20 cellular contexts compared by ENCODE assay signal in the genomic region with DNA sequence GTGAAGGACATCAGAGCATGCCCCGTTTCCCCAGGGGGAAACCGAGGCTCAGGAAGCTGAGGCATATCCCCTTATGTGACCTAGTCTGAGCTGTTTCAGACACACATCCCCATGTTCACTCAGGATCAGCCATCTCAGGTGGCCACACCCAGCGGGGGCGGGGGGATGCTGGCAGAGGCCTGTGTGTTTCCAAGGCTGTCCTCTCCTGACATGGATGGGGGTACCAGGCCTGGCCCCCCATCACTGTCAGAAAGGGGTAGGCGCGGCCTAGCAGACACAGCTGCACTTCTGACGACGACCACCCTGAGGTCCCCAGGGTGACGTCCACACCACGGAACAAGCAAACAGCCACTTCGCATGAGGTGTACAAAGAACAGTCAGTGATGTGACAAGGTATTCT. TPM values are rescaled to one million over a fixed set of nuclear protein-coding genes. Genes with fewer than 3 reads are reported as not detected.
DNase-seq lines count a peak whose midpoint lies in the region; ATAC-seq and TF ChIP-seq lines count a peak whose summit lies in the region.
"Had no signal": no experiment of that assay in that cellular context is flagged by ENCODE, and none has a peak within 500 bp of the region (broad histone marks: within the 10 kb centered on the region; RNA-seq: fewer than 3 reads in every experiment).

No MANE protein-coding gene starts in this region.

- H3K9me3 Mint-ChIP-seq in mesothelial cell of epicardium (no peaks in the 10 kb centered on the region), type B pancreatic cell (no peaks in the 10 kb centered on the region)
- H3K9me3 Mint-ChIP-seq: CD4-positive, alpha-beta memory T cell; H9 had no signal

- no peaks in the 10 kb centered on the region for H4K20me1 ChIP-seq in HCT116 (ENCODE audit: insufficient read depth)

- H3K27ac ChIP-seq in HCT116 (ENCODE audit: low read depth, low read length) (no peak overlapping the region), WERI-Rb-1 (no peak overlapping the region)
- H3K27ac ChIP-seq: KMS-11, Peyer's patch, SJCRH30 had no signal

- DNase-seq in HCT116 (ENCODE audit: low read depth, low spot score): no peak
- peak; percentile 6 for DNase-seq in WERI-Rb-1
- DNase-seq in mesothelial cell of epicardium (ENCODE audit: low spot score in 2 of 2, unreplicated experiment in 2 of 2): no peak
- no peak for DNase-seq in type B pancreatic cell (ENCODE audit: extremely low spot score, unreplicated experiment)
- DNase-seq in retina: no peak
- DNase-seq in COLO668 (lab: John Stamatoyannopoulos, UW; ENCODE audit: unreplicated experiment): no peak
- DNase-seq in NCI-H748 treated with DMSO at 0.1 percent for 48 hours (lab: John Stamatoyannopoulos, UW): no peak
- DNase-seq: CD4-positive, alpha-beta memory T cell; DND-41; H9; MV-4-11; NCI-H1105 treated with DMSO at 0.1 percent for 48 hours; NCI-H2029 treated with DMSO at 0.1 percent for 48 hours; NCI-H226; NCI-H524; NCI-H82; Peyer's patch; SJCRH30 had no signal

- no peak for TF ChIP-seq RAD21 in HCT116 (IDR thresholded peaks at IDR 0.05; ENCODE audit: low read depth)

- TF ChIP-seq POLR2A in HCT116 (IDR thresholded peaks at IDR 0.05; ENCODE audit: borderline replicate concordance, extremely low read depth, insufficient read depth, insufficient read length): no peak

- peaks cover 80% of the 10 kb centered on the region for H3K79me2 ChIP-seq in HCT116 (ENCODE audit: insufficient read depth, low read length)

- no peaks in the 10 kb centered on the region for H3K27me3 Mint-ChIP-seq in mesothelial cell of epicardium (ENCODE audit: low read depth)
- H3K27me3 Mint-ChIP-seq in type B pancreatic cell: no peaks in the 10 kb centered on the region
- H3K27me3 Mint-ChIP-seq: CD4-positive, alpha-beta memory T cell had no signal

- intact Hi-C loops in HCT116 (cut with micrococcal nuclease): no loop called here

- H3K4me3 Mint-ChIP-seq in mesothelial cell of epicardium: no peak overlapping the region
- H3K4me3 Mint-ChIP-seq in type B pancreatic cell: no peak overlapping the region
- H3K4me3 Mint-ChIP-seq: CD4-positive, alpha-beta memory T cell; H9 had no signal

- no TSS peak for BruUV-seq in HCT116 (replicated peaks; lab: Mats Ljungman, UMichigan)

- H3K9ac ChIP-seq in HCT116 (ENCODE audit: low read length): no peak overlapping the region
- H3K9ac ChIP-seq: KMS-11 had no signal

- no peak overlapping the region for H3K4me3 ChIP-seq in HCT116 (replicated peaks in 1 of 2; ENCODE audit: low read depth in 1 of 2, low read length in 2 of 2)
- no peak overlapping the region for H3K4me3 ChIP-seq in WERI-Rb-1 (ENCODE audit: low read depth, low read length)
- H3K4me3 ChIP-seq: GM12878, Peyer's patch, SJCRH30 had no signal

- no peaks in the 10 kb centered on the region for H3K27me3 ChIP-seq in HCT116 (ENCODE audit: insufficient read depth, low read length)
- H3K27me3 ChIP-seq in WERI-Rb-1 (ENCODE audit: insufficient read depth, low read depth, severe bottlenecking): no peaks in the 10 kb centered on the region
- H3K27me3 ChIP-seq: Peyer's patch, SJCRH30 had no signal

- H2AFZ ChIP-seq in HCT116 (ENCODE audit: low read depth, low read length, poor library complexity, severe bottlenecking): no peak overlapping the region

- no peak for ATAC-seq in HCT116
- ATAC-seq: GM12878 had no signal

- peak overlapping the region; percentile 86; the same call in 1 of the 2 replicates for H3K4me2 ChIP-seq in HCT116 (ENCODE audit: low read length)
- H3K4me2 ChIP-seq: KMS-11 had no signal

- H3K9me2 ChIP-seq in HCT116 (ENCODE audit: insufficient read depth): no peaks in the 10 kb centered on the region

- H3K9me3 ChIP-seq in HCT116 (ENCODE audit: control insufficient read depth in 1 of 2, insufficient read depth in 1 of 2, low read depth in 1 of 2, low read length in 2 of 2): no peaks in the 10 kb centered on the region
- H3K9me3 ChIP-seq in WERI-Rb-1 (ENCODE audit: severe bottlenecking): no peaks in the 10 kb centered on the region
- H3K9me3 ChIP-seq: Peyer's patch, SJCRH30 had no signal

- CTCF ChIA-PET in HCT116 (lab: Charles Lee): no interaction called here

- peak overlapping the region; percentile 100 for H3K27ac Mint-ChIP-seq in mesothelial cell of epicardium
- H3K27ac Mint-ChIP-seq in type B pancreatic cell: peak overlapping the region; percentile 16
- H3K27ac Mint-ChIP-seq: CD4-positive, alpha-beta memory T cell had no signal

- POLR2A ChIA-PET in HCT116 (lab: Charles Lee): no interaction called here

- RAD21 ChIA-PET in HCT116 (lab: Charles Lee; ENCODE audit: low non-redundant PET in 1 of 2, low total read pairs in 2 of 2, uncharacterized antibody in 2 of 2, unreplicated experiment in 2 of 2): no interaction called here

- peaks cover 7% of the 10 kb centered on the region for H3K36me3 Mint-ChIP-seq in mesothelial cell of epicardium
- no peaks in the 10 kb centered on the region for H3K36me3 Mint-ChIP-seq in type B pancreatic cell
- H3K36me3 Mint-ChIP-seq: CD4-positive, alpha-beta memory T cell had no signal

- TF ChIP-seq CTCF in HCT116 (IDR thresholded peaks at IDR 0.05 in 2 of 3, conservative IDR thresholded peaks at IDR 0.05 in 1 of 3; ENCODE audit: borderline replicate concordance in 1 of 3, insufficient read depth in 1 of 3, low read depth in 2 of 3, low read length in 2 of 3): no peak
- TF ChIP-seq CTCF in WERI-Rb-1 (IDR thresholded peaks at IDR 0.05; ENCODE audit: low read depth, low read length): no peak
- no peak for TF ChIP-seq CTCF in mesothelial cell of epicardium (IDR thresholded peaks at IDR 0.05; ENCODE audit: unreplicated experiment)
- TF ChIP-seq CTCF in type B pancreatic cell (conservative IDR thresholded peaks at IDR 0.05): no peak

- H3K4me1 ChIP-seq in HCT116 (ENCODE audit: control insufficient read depth in 1 of 2, insufficient read depth in 2 of 2, low read length in 2 of 2): peaks cover 33 to 60% of the 10 kb centered on the region in 2 experiments

- 0 out of 4 replicates have a peak, but pooled peaks cover 0 to 6% of the 10 kb centered on the region in 2 experiments for H3K36me3 ChIP-seq in HCT116 (ENCODE audit: control insufficient read depth in 1 of 2, insufficient read depth in 2 of 2, low read length in 2 of 2)
- peaks cover 23% of the 10 kb centered on the region for H3K36me3 ChIP-seq in WERI-Rb-1
- H3K36me3 ChIP-seq: Peyer's patch, SJCRH30 had no signal

- peaks cover 64% of the 10 kb centered on the region for H3K4me1 Mint-ChIP-seq in mesothelial cell of epicardium
- H3K4me1 Mint-ChIP-seq in type B pancreatic cell (ENCODE audit: unreplicated experiment): peaks cover 59% of the 10 kb centered on the region

TF ChIP-seq in HCT116, 20 proteins besides CTCF, POLR2A, EP300 and RAD21:
- TF ChIP-seq ELF1 (IDR thresholded peaks at IDR 0.05; ENCODE audit: borderline replicate concordance, low read depth): no peak
- TF ChIP-seq ZBTB33 (IDR thresholded peaks at IDR 0.05; ENCODE audit: extremely low read depth, insufficient replicate concordance, low read length): no peak
- no peak for TF ChIP-seq POLR2AphosphoS5 (IDR thresholded peaks at IDR 0.05; ENCODE audit: low read depth, low read length)

RNA-seq across cellular contexts. Expression of gene CCDC85C, which starts 22.0 kb away (rescaled TPM):
- total RNA-seq in HCT116 (2021; ENCODE audit: unreplicated experiment): 42.3 TPM
- 32.0 and 36.2 TPM in 2 replicates for polyA plus RNA-seq in HCT116 (2012)
- 82.2 to 85.2 TPM (median 82.3 TPM) in 3 replicates for total RNA-seq in mesothelial cell of epicardium
- 49.1 and 83.8 TPM in 2 replicates for total RNA-seq in type B pancreatic cell (ENCODE audit: low replicate concordance)
